Comparison of ENCODE assay signal across 18 cellular contexts in genomic region chr3:143811602-143812001, GRCh38. TPM values are rescaled to one million over a fixed set of nuclear protein-coding genes. Genes with fewer than 3 reads are reported as not detected.
A peak's percentile ranks its signal among the peaks of the same experiment; 100 is the strongest.
DNase-seq lines count a peak whose midpoint lies in the region; ATAC-seq and TF ChIP-seq lines count a peak whose summit lies in the region.
"Had no signal": no experiment of that assay in that cellular context is flagged by ENCODE, and none has a peak within 500 bp of the region (broad histone marks: within the 10 kb centered on the region; RNA-seq: fewer than 3 reads in every experiment).

No MANE protein-coding gene starts in this region.

- peak; percentile 50 for ATAC-seq in gastroesophageal sphincter

- intact Hi-C loops in posterior vena cava (cut with DNase I), result no loop called here

- H3K4me1 ChIP-seq in gastroesophageal sphincter (peaks cover 4 to 53% (median 31%) of the 10 kb centered on the region in 3 donors), urinary bladder (ENCODE audit: insufficient read depth) (no peaks in the 10 kb centered on the region), BE2C (no peaks in the 10 kb centered on the region), HAP-1 (no peaks in the 10 kb centered on the region)

- H3K9me3 ChIP-seq in gastroesophageal sphincter (no peaks in the 10 kb centered on the region), BE2C (no peaks in the 10 kb centered on the region; the same call in 1 of the 2 replicates), HAP-1 (no peaks in the 10 kb centered on the region)

- DNase-seq in NOMO-1 (lab: John Stamatoyannopoulos, UW; ENCODE audit: unreplicated experiment in 2 of 2), result peak; percentile 11 to 18
- DNase-seq in NOMO-1 treated with dmso at 0.1 percent for 144 hours (lab: John Stamatoyannopoulos, UW; ENCODE audit: unreplicated experiment), result no peak
- DNase-seq in posterior vena cava (ENCODE audit: low spot score), result peak; percentile 84
- no peak for DNase-seq in BE2C
- no peak for DNase-seq in D341Med (ENCODE audit: low spot score)
- DNase-seq in HAP-1 (ENCODE audit: low spot score in 2 of 2), result no peak
- DNase-seq: 8988T; activated CD4-positive, alpha-beta T cell treated with anti-CD3 and anti-CD28 coated beads for 4 hours; activated effector memory CD4-positive, alpha-beta T cell treated with anti-CD3 and anti-CD28 coated beads, Interleukin-2, amount 50 U/mL, for 16 hours; amygdala; endodermal cell; Kasumi-1; NCI-H69; stimulated activated CD4-positive, alpha-beta T cell treated with anti-CD3 and anti-CD28 coated beads, Interleukin-2, amount 100 ng/mL, for 24 hours had no signal

- TF ChIP-seq POLR2A in gastroesophageal sphincter (IDR thresholded peaks at IDR 0.05), result no peak

- no peak overlapping the region for H3K4me3 ChIP-seq in gastroesophageal sphincter
- H3K4me3 ChIP-seq in urinary bladder (ENCODE audit: low read depth, low read length), result no peak overlapping the region
- H3K4me3 ChIP-seq in BE2C (ENCODE audit: low read depth, low read length), result no peak overlapping the region
- H3K4me3 ChIP-seq in HAP-1, result no peak overlapping the region
- H3K4me3 ChIP-seq: SK-N-MC had no signal

- H3K36me3 ChIP-seq in gastroesophageal sphincter, result no peaks in the 10 kb centered on the region
- H3K36me3 ChIP-seq in urinary bladder (ENCODE audit: insufficient read depth), result no peaks in the 10 kb centered on the region
- no peaks in the 10 kb centered on the region for H3K36me3 ChIP-seq in BE2C
- H3K36me3 ChIP-seq in HAP-1 (replicated peaks), result no peaks in the 10 kb centered on the region

- TF ChIP-seq CTCF in gastroesophageal sphincter (IDR thresholded peaks at IDR 0.05) (no peak), BE2C (IDR thresholded peaks at IDR 0.05; ENCODE audit: low read depth, low read length) (no peak)

- H3K27ac ChIP-seq in gastroesophageal sphincter (peak overlapping the region in 1 of 4 donors; percentile 33), urinary bladder (ENCODE audit: low read depth) (peak overlapping the region; percentile 64)
- H3K27ac ChIP-seq: C4-2B, SK-N-MC had no signal

- TF ChIP-seq EP300 in gastroesophageal sphincter (IDR thresholded peaks at IDR 0.05), result no peak

- 53 to 73% methylated on average over 5 to 8 of the region's 8 CpGs for WGBS in gastroesophageal sphincter (ENCODE audit: low coverage in 1 of 2), 2 donors
- WGBS in urinary bladder, result 77% methylated on average over 8 of the region's 8 CpGs

- H3K27me3 ChIP-seq in gastroesophageal sphincter, result no peaks in the 10 kb centered on the region
- peaks cover 40% of the 10 kb centered on the region for H3K27me3 ChIP-seq in BE2C
- H3K27me3 ChIP-seq in HAP-1 (ENCODE audit: low read depth), result no peaks in the 10 kb centered on the region; the same call in 1 of the 2 replicates

- in situ Hi-C loops in HAP-1 (cut with MboI; ENCODE audit: low sequenced_read_pairs), result no loop called here

RNA-seq across cellular contexts. Expression of gene SLC9A9, which starts 36.7 kb away (rescaled TPM):
- total RNA-seq in gastroesophageal sphincter (10 to 100 TPM; 10.1 to 27.2 (median 16.7) TPM), posterior vena cava (10 to 100 TPM; 20.5 to 28.8 TPM), urinary bladder (46.2 TPM)
- polyA plus RNA-seq in urinary bladder, result 28.7 TPM
- not detected for polyA plus RNA-seq in BE2C (2012; ENCODE audit: insufficient read depth, insufficient read length, low read depth)

Comparison
In these comparisons a context has a peak if more than half of its experiments do, and no peak if none do; other contexts are left out.
1. DNase-seq: peak in NOMO-1 (2 of 2) and posterior vena cava (single experiment); none in NOMO-1 treated with dmso at 0.1 percent for 144 hours (single experiment), BE2C (single experiment), D341Med (single experiment) and HAP-1 (0 of 2).